34 cellular contexts compared by ENCODE assay signal in genomic region chr7:103823084-103823483, GRCh38.
A peak's percentile ranks its signal among the peaks of the same experiment; 100 is the strongest.
DNase-seq lines count a peak whose midpoint lies in the region; ATAC-seq, FAIRE-seq and TF ChIP-seq lines count a peak whose summit lies in the region.
"Had no signal": no experiment of that assay in that cellular context is flagged by ENCODE, and none has a peak within 500 bp of the region (broad histone marks: within the 10 kb centered on the region; RNA-seq: fewer than 3 reads in every experiment).

No MANE protein-coding gene starts in this region.

- H2BK5ac ChIP-seq in trophoblast cell (ENCODE audit: low read depth, low read length, poor library complexity) (no peak overlapping the region), mesendoderm (ENCODE audit: low read length) (no peak overlapping the region)

- H3K18ac ChIP-seq in trophoblast cell (ENCODE audit: low read length) = no peak overlapping the region
- H3K18ac ChIP-seq in mesendoderm (ENCODE audit: low read length) = no peak overlapping the region

- no peak overlapping the region for H3K27ac Mint-ChIP-seq in GM23338
- H3K27ac Mint-ChIP-seq: B cell; CD14-positive monocyte; CD4-positive, alpha-beta memory T cell; CD4-positive, alpha-beta T cell; CD4-positive, CD25-positive, alpha-beta regulatory T cell; CD8-positive, alpha-beta memory T cell; CD8-positive, alpha-beta T cell had no signal

- H2AFZ ChIP-seq in K562 (ENCODE audit: low read depth, low read length) (no peak overlapping the region), GM23338 (no peak overlapping the region), trophoblast cell (ENCODE audit: insufficient read depth, low read length, poor library complexity) (no peak overlapping the region)

- no peak overlapping the region for H4K91ac ChIP-seq in trophoblast cell (ENCODE audit: low read depth, low read length)

- H3K27ac ChIP-seq in K562 (ENCODE audit: extremely low read depth, low read depth, low read length) = no peak overlapping the region
- no peak overlapping the region for H3K27ac ChIP-seq in GM23338 (ENCODE audit: low read depth)
- no peak overlapping the region for H3K27ac ChIP-seq in trophoblast cell (ENCODE audit: low read depth, low read length)
- no peak overlapping the region for H3K27ac ChIP-seq in mesendoderm (ENCODE audit: low read depth, low read length)
- H3K27ac ChIP-seq: 22Rv1; A549; BLaER1; BLaER1 treated with 17β-estradiol and CSF1 and Interleukin-3, amounts not matched to agents 10 nM and 100 nM; C4-2B had no signal

- H2AK5ac ChIP-seq in trophoblast cell (ENCODE audit: low read length) = no peak overlapping the region
- H2AK5ac ChIP-seq in mesendoderm (ENCODE audit: low read length) = no peak overlapping the region

- H3K9me3 ChIP-seq in K562 (replicated peaks; ENCODE audit: control insufficient read depth, insufficient read depth, low read depth, low read length) = peaks cover 5% of the 10 kb centered on the region; the same call in 1 of the 2 replicates
- no peaks in the 10 kb centered on the region for H3K9me3 ChIP-seq in trophoblast cell (ENCODE audit: insufficient read depth, low read depth, low read length)
- H3K9me3 ChIP-seq: A549, BE2C, BLaER1 had no signal

- TF ChIP-seq CTCF in K562 (IDR thresholded peaks at IDR 0.05 in 2 of 3, conservative IDR thresholded peaks at IDR 0.05 in 1 of 3; ENCODE audit: insufficient read depth in 2 of 3, low read depth in 1 of 3, low read length in 3 of 3) (no peak), GM23338 (conservative IDR thresholded peaks at IDR 0.05; ENCODE audit: low read depth in 2 of 2) (no peak)

- H3K27me3 ChIP-seq in K562 (ENCODE audit: control insufficient read depth in 2 of 2, insufficient read depth in 2 of 2, low read length in 2 of 2) = no peaks in the 10 kb centered on the region
- H3K27me3 ChIP-seq in GM23338 (ENCODE audit: insufficient read depth) = no peaks in the 10 kb centered on the region
- no peaks in the 10 kb centered on the region for H3K27me3 ChIP-seq in trophoblast cell (ENCODE audit: insufficient read depth, low read length)
- no peaks in the 10 kb centered on the region for H3K27me3 ChIP-seq in mesendoderm (ENCODE audit: insufficient read depth, low read length, poor library complexity)
- H3K27me3 ChIP-seq: BE2C; BLaER1; BLaER1 treated with 17β-estradiol and CSF1 and Interleukin-3, amounts not matched to agents 10 nM and 100 nM had no signal

- no peak overlapping the region for H4K12ac ChIP-seq in trophoblast cell (ENCODE audit: low read depth, low read length)

- H3K9ac ChIP-seq in K562 (ENCODE audit: insufficient read depth in 1 of 2, low read depth in 2 of 2, low read length in 2 of 2) = no peak overlapping the region
- no peak overlapping the region for H3K9ac ChIP-seq in trophoblast cell (ENCODE audit: low read length)
- no peak overlapping the region for H3K9ac ChIP-seq in mesendoderm (ENCODE audit: low read length)
- H3K9ac ChIP-seq: BLaER1; BLaER1 treated with 17β-estradiol and CSF1 and Interleukin-3, amounts not matched to agents 10 nM and 100 nM had no signal

- H2BK120ac ChIP-seq in trophoblast cell (ENCODE audit: insufficient read depth, low read length, poor library complexity) (no peak overlapping the region), mesendoderm (ENCODE audit: low read depth, low read length) (no peak overlapping the region)

- no peaks in the 10 kb centered on the region for H3K9me2 ChIP-seq in GM23338 (ENCODE audit: insufficient read depth)

- no peak for TF ChIP-seq RAD21 in K562 (CRISPR knock-in tag; conservative IDR thresholded peaks at IDR 0.05 in 1 of 2, IDR thresholded peaks at IDR 0.05 in 1 of 2)

- TF ChIP-seq POLR2A in K562 (conservative IDR thresholded peaks at IDR 0.05) = no peak

- no peak overlapping the region for H3K56ac ChIP-seq in mesendoderm (ENCODE audit: low read length)

- ATAC-seq in K562 (no peak), GM23338 (no peak)
- ATAC-seq: A549; CD8-positive, alpha-beta T cell had no signal

- 87% methylated on average over 1 of the region's 1 CpG for WGBS in K562 (ENCODE audit: insufficient coverage, low coverage, missing lambda C conversion rate)
- no CpG with 5 or more reads among the region's 1 CpG for WGBS in trophoblast cell (ENCODE audit: extremely low coverage, insufficient coverage, insufficient read length)
- WGBS in mesendoderm (ENCODE audit: extremely low coverage, insufficient coverage, low lambda C conversion rate) = no CpG with 5 or more reads among the region's 1 CpG

- H3K9me1 ChIP-seq in K562 (ENCODE audit: control insufficient read depth, insufficient read depth, low read length) = no peaks in the 10 kb centered on the region

- H3K4me1 ChIP-seq in K562 (replicated peaks in 1 of 2; ENCODE audit: control insufficient read depth in 2 of 2, insufficient read depth in 2 of 2, low read length in 2 of 2) (no peaks in the 10 kb centered on the region), GM23338 (ENCODE audit: insufficient read depth) (no peaks in the 10 kb centered on the region), trophoblast cell (ENCODE audit: control insufficient read depth in 1 of 2, insufficient read depth in 2 of 2, low read length in 2 of 2) (no peaks in the 10 kb centered on the region), mesendoderm (ENCODE audit: control insufficient read depth, low read depth, low read length) (no peaks in the 10 kb centered on the region)
- H3K4me1 ChIP-seq: A549; BLaER1; BLaER1 treated with 17β-estradiol and CSF1 and Interleukin-3, amounts not matched to agents 10 nM and 100 nM; Caco-2 had no signal

- H3K4me3 ChIP-seq in K562 = no peak overlapping the region
- no peak overlapping the region for H3K4me3 ChIP-seq in GM23338
- no peak overlapping the region for H3K4me3 ChIP-seq in trophoblast cell (ENCODE audit: low read depth, low read length)
- no peak overlapping the region for H3K4me3 ChIP-seq in mesendoderm (ENCODE audit: low read length)
- H3K4me3 ChIP-seq: A549; BLaER1; BLaER1 treated with 17β-estradiol and CSF1 and Interleukin-3, amounts not matched to agents 10 nM and 100 nM had no signal

- POLR2A ChIA-PET in K562 (lab: Yijun Ruan, JAX) = no interaction called here

- H3F3A ChIP-seq in GM23338 (replicated peaks; ENCODE audit: low read depth) = no peaks in the 10 kb centered on the region

- H3K36me3 ChIP-seq in K562 (ENCODE audit: control insufficient read depth, insufficient read depth, low read length) (peaks cover 4% of the 10 kb centered on the region; the same call in 2 of the 3 replicates), GM23338 (ENCODE audit: insufficient read depth) (no peaks in the 10 kb centered on the region), trophoblast cell (ENCODE audit: control insufficient read depth in 1 of 2, insufficient read depth in 2 of 2, low read length in 2 of 2) (no peaks in the 10 kb centered on the region), mesendoderm (ENCODE audit: control insufficient read depth, insufficient read depth, low read length) (no peaks in the 10 kb centered on the region)
- H3K36me3 ChIP-seq: BLaER1; BLaER1 treated with 17β-estradiol and CSF1 and Interleukin-3, amounts not matched to agents 10 nM and 100 nM had no signal

- peaks cover 5% of the 10 kb centered on the region; the same call in 1 of the 3 replicates for H3K9me3 Mint-ChIP-seq in GM23338

- H4K20me1 ChIP-seq in K562 (replicated peaks; ENCODE audit: control insufficient read depth, insufficient read depth, low read length) (no peaks in the 10 kb centered on the region), GM23338 (replicated peaks; ENCODE audit: insufficient read depth) (no peaks in the 10 kb centered on the region)
- H4K20me1 ChIP-seq: BLaER1; BLaER1 treated with 17β-estradiol and CSF1 and Interleukin-3, amounts not matched to agents 10 nM and 100 nM had no signal

- FAIRE-seq in A204.1 (lab: Jason Lieb, UNC) = peak; percentile 52
- peak; percentile 12 for FAIRE-seq in RCC 7860 (lab: Jason Lieb, UNC)
- no peak for FAIRE-seq in K562 (lab: Jason Lieb, UNC)
- FAIRE-seq: A549, D721Med had no signal

- peaks cover 3% of the 10 kb centered on the region; the same call in 2 of the 3 replicates for H3K4me1 Mint-ChIP-seq in GM23338
- H3K4me1 Mint-ChIP-seq: B cell; CD14-positive monocyte; CD4-positive, alpha-beta memory T cell; CD4-positive, CD25-positive, alpha-beta regulatory T cell; CD8-positive, alpha-beta memory T cell had no signal

- no peaks in the 10 kb centered on the region for H3K36me3 Mint-ChIP-seq in GM23338 (ENCODE audit: low read depth)
- H3K36me3 Mint-ChIP-seq: CD14-positive monocyte; CD4-positive, alpha-beta memory T cell; CD4-positive, CD25-positive, alpha-beta regulatory T cell; CD8-positive, alpha-beta memory T cell; CD8-positive, alpha-beta T cell had no signal

- H3K4me2 ChIP-seq in K562 (ENCODE audit: insufficient read depth, low read length) = no peak overlapping the region
- H3K4me2 ChIP-seq in GM23338 = no peak overlapping the region
- H3K4me2 ChIP-seq in trophoblast cell (ENCODE audit: low read length) = no peak overlapping the region
- H3K4me2 ChIP-seq in mesendoderm (ENCODE audit: low read length) = no peak overlapping the region
- H3K4me2 ChIP-seq: A549; BLaER1; BLaER1 treated with 17β-estradiol and CSF1 and Interleukin-3, amounts not matched to agents 10 nM and 100 nM had no signal

- BruUV-seq in K562 (replicated peaks; lab: Mats Ljungman, UMichigan) = no TSS peak

- H4K5ac ChIP-seq in mesendoderm (ENCODE audit: low read length) = no peak overlapping the region

- no peaks in the 10 kb centered on the region for H3K79me1 ChIP-seq in trophoblast cell (ENCODE audit: low read length)
- no peaks in the 10 kb centered on the region for H3K79me1 ChIP-seq in mesendoderm (ENCODE audit: low read length)

- intact Hi-C loops in K562 (cut with micrococcal nuclease) = no loop called here

- CTCF ChIA-PET in K562 (lab: Yijun Ruan, JAX; ENCODE audit: low intra/inter-chr PET ratio) = no interaction called here

- H3K79me2 ChIP-seq in K562 (ENCODE audit: control insufficient read depth, insufficient read depth, low read length) (no peaks in the 10 kb centered on the region), GM23338 (replicated peaks; ENCODE audit: insufficient read depth) (no peaks in the 10 kb centered on the region), trophoblast cell (ENCODE audit: control insufficient read depth, insufficient read depth, low read length, poor library complexity) (no peaks in the 10 kb centered on the region), mesendoderm (ENCODE audit: control insufficient read depth, insufficient read depth, low read length) (no peaks in the 10 kb centered on the region)

- DNase-seq in RCC 7860 (ENCODE audit: low spot score) = no peak
- no peak for DNase-seq in K562 (ENCODE audit: extremely low read depth in 1 of 4, low spot score in 3 of 4)
- no peak for DNase-seq in GM23338 (ENCODE audit: low spot score)
- no peak for DNase-seq in trophoblast cell
- no peak for DNase-seq in mesendoderm
- DNase-seq: 8988T; ACHN; AML-193; BE2C; C1 segment of cervical spinal cord; Caco-2; Calu3; CD4-positive, alpha-beta memory T cell; CD4-positive, alpha-beta T cell; CD4-positive, CD25-positive, alpha-beta regulatory T cell; CD8-positive, alpha-beta memory T cell; CD8-positive, alpha-beta T cell; COR-L47; DMS 273 treated with DMSO at 0.1 percent for 48 hours; DMS153; DMS53; DMS79; DMS79 treated with DMSO at 0.1 percent for 48 hours; DND-41; EL had no signal

- H3K27me3 Mint-ChIP-seq in GM23338 (ENCODE audit: insufficient read depth, low read depth, poor library complexity) = peaks cover 3% of the 10 kb centered on the region
- H3K27me3 Mint-ChIP-seq: B cell had no signal

- no peak overlapping the region for H3K4ac ChIP-seq in trophoblast cell (ENCODE audit: low read depth, low read length)
- no peak overlapping the region for H3K4ac ChIP-seq in mesendoderm (ENCODE audit: low read depth, low read length)

- H2BK12ac ChIP-seq in trophoblast cell (ENCODE audit: low read length) = no peak overlapping the region

- in situ Hi-C loops in K562 (cut with MboI) = no loop called here

- H3K14ac ChIP-seq in trophoblast cell (ENCODE audit: low read length) = no peak overlapping the region

- H4K8ac ChIP-seq in trophoblast cell (ENCODE audit: low read depth, low read length) (no peak overlapping the region), mesendoderm (ENCODE audit: low read depth, low read length) (no peak overlapping the region)

- TF ChIP-seq EP300 in K562 (IDR thresholded peaks at IDR 0.05; ENCODE audit: low read length) = no peak

- H3K4me3 Mint-ChIP-seq in GM23338 = no peak overlapping the region
- H3K4me3 Mint-ChIP-seq: B cell; CD14-positive monocyte; CD4-positive, alpha-beta memory T cell; CD4-positive, alpha-beta T cell; CD4-positive, CD25-positive, alpha-beta regulatory T cell; CD8-positive, alpha-beta memory T cell; CD8-positive, alpha-beta T cell had no signal

- H3K23ac ChIP-seq in trophoblast cell (ENCODE audit: low read length) (no peak overlapping the region), mesendoderm (ENCODE audit: low read length) (no peak overlapping the region)

- H2BK15ac ChIP-seq in mesendoderm (replicated peaks; ENCODE audit: low read depth) = no peak overlapping the region
